20 cellular contexts compared by ENCODE assay signal in genomic region chr1:85602536-85602935, GRCh38. TPM values are rescaled to one million over a fixed set of nuclear protein-coding genes. Genes with fewer than 3 reads are reported as not detected.
"Had no signal": no experiment of that assay in that cellular context is flagged by ENCODE, and none has a peak within 500 bp of the region (broad histone marks: within the 10 kb centered on the region; RNA-seq: fewer than 3 reads in every experiment).

No MANE protein-coding gene starts in this region.

- DNase-seq: activated B cell treated with CpG ODN at 0.5 μM for 24 hours; activated CD4-positive, alpha-beta T cell treated with anti-CD3 and anti-CD28 coated beads for 36 hours; activated CD4-positive, alpha-beta T cell treated with anti-CD3 and anti-CD28 coated beads, Interleukin-2, amount 50 U/mL, for 4 hours; activated CD8-positive, alpha-beta memory T cell treated with anti-CD3 and anti-CD28 coated beads for 24 hours; activated CD8-positive, alpha-beta memory T cell treated with anti-CD3 and anti-CD28 coated beads, Interleukin-2, amount 50 U/mL, for 4 hours; activated naive CD4-positive, alpha-beta T cell treated with anti-CD3 and anti-CD28 coated beads for 36 hours; activated T-cell treated with anti-CD3 and anti-CD28 coated beads, Interleukin-2, amount 50 U/mL, for 48 hours; amygdala; foreskin fibroblast; heart right ventricle; naive thymus-derived CD4-positive, alpha-beta T cell; stimulated activated CD4-positive, alpha-beta T cell treated with anti-CD3 and anti-CD28 coated beads, Interleukin-2, amount 100 ng/mL, for 48 hours; stimulated activated CD8-positive, alpha-beta memory T cell treated with anti-CD3 and anti-CD28 coated beads, Interleukin-4, amount 100 ng/mL, for 48 hours; stimulated activated naive CD4-positive, alpha-beta T cell had no signal

- H3K9me3 ChIP-seq: heart right ventricle, thoracic aorta, vagina had no signal

- H3K4me1 ChIP-seq: heart right ventricle, vagina had no signal

- FAIRE-seq: endometrium had no signal

- H3K36me3 Mint-ChIP-seq: type B pancreatic cell had no signal

- H3K27ac Mint-ChIP-seq: activated B cell treated with CpG ODN at 0.5 μM for 24 hours; activated CD4-positive, alpha-beta T cell treated with anti-CD3 and anti-CD28 coated beads for 36 hours; activated naive CD4-positive, alpha-beta T cell treated with anti-CD3 and anti-CD28 coated beads for 36 hours; naive thymus-derived CD4-positive, alpha-beta T cell; type B pancreatic cell had no signal

- H3K27me3 ChIP-seq: heart right ventricle, vagina had no signal

- H3K27ac ChIP-seq: heart right ventricle, thoracic aorta, vagina had no signal

- H3K27me3 Mint-ChIP-seq: activated B cell treated with CpG ODN at 0.5 μM for 24 hours; activated CD4-positive, alpha-beta T cell treated with anti-CD3 and anti-CD28 coated beads for 36 hours; type B pancreatic cell had no signal

- H3K4me1 Mint-ChIP-seq: activated B cell treated with CpG ODN at 0.5 μM for 24 hours; activated CD4-positive, alpha-beta T cell treated with anti-CD3 and anti-CD28 coated beads for 36 hours; naive thymus-derived CD4-positive, alpha-beta T cell had no signal

- H3K36me3 ChIP-seq: heart right ventricle, thoracic aorta, vagina had no signal

- H3K4me3 Mint-ChIP-seq: activated B cell treated with CpG ODN at 0.5 μM for 24 hours; activated CD4-positive, alpha-beta T cell treated with anti-CD3 and anti-CD28 coated beads for 36 hours; activated naive CD4-positive, alpha-beta T cell treated with anti-CD3 and anti-CD28 coated beads for 36 hours; naive thymus-derived CD4-positive, alpha-beta T cell; type B pancreatic cell had no signal

- H3K4me3 ChIP-seq: heart right ventricle, lung, thoracic aorta, vagina had no signal

- ATAC-seq: activated CD4-positive, alpha-beta T cell treated with anti-CD3 and anti-CD28 coated beads for 36 hours; heart right ventricle; left lobe of liver; naive thymus-derived CD4-positive, alpha-beta T cell had no signal

- H3K9me3 Mint-ChIP-seq: activated B cell treated with CpG ODN at 0.5 μM for 24 hours had no signal

RNA-seq across cellular contexts. Expression of gene CCN1, which starts 22.0 kb away (rescaled TPM):
- total RNA-seq: activated B cell treated with CpG ODN at 0.5 μM for 24 hours; activated naive CD4-positive, alpha-beta T cell treated with anti-CD3 and anti-CD28 coated beads for 36 hours; naive thymus-derived CD4-positive, alpha-beta T cell had no signal
- polyA plus RNA-seq: naive thymus-derived CD4-positive, alpha-beta T cell had no signal
